ENCODE assay signal across 12 cellular contexts in genomic region chr16:57814896-57815295, GRCh38.
"Had no signal": no experiment of that assay in that cellular context is flagged by ENCODE, and none has a peak within 500 bp of the region (broad histone marks: within the 10 kb centered on the region; RNA-seq: fewer than 3 reads in every experiment).

No MANE protein-coding gene starts in this region.

- H3K27me3 Mint-ChIP-seq: activated T-helper 17 cell treated with anti-CD3 and anti-CD28 coated beads, Interleukin-2, amount 50 U/mL, for 72 hours had no signal

- H3K27ac ChIP-seq: VCaP had no signal

- H3K9me3 Mint-ChIP-seq: activated naive CD4-positive, alpha-beta T cell treated with anti-CD3 and anti-CD28 coated beads for 36 hours; activated T-helper 17 cell treated with anti-CD3 and anti-CD28 coated beads, Interleukin-2, amount 50 U/mL, for 72 hours; nephron progenitor cell had no signal

- ATAC-seq: activated T-helper 17 cell treated with anti-CD3 and anti-CD28 coated beads, Interleukin-2, amount 50 U/mL, for 72 hours; left lobe of liver; stimulated activated naive CD8-positive, alpha-beta T cell treated with anti-CD3 and anti-CD28 coated beads, Interleukin-15, Interleukin-2, amounts not matched to agents 100 U/mL and 50 U/mL, for 24 hours had no signal

- H3K4me3 Mint-ChIP-seq: activated naive CD4-positive, alpha-beta T cell treated with anti-CD3 and anti-CD28 coated beads for 36 hours; nephron progenitor cell had no signal

- DNase-seq: activated naive CD4-positive, alpha-beta T cell treated with anti-CD3 and anti-CD28 coated beads for 36 hours; central memory CD4-positive, alpha-beta T cell; effector memory CD4-positive, alpha-beta T cell; erythroblast; mesendoderm; nephron progenitor cell; stimulated activated CD4-positive, alpha-beta T cell treated with anti-CD3 and anti-CD28 coated beads, Interleukin-2, amount 100 ng/mL, for 48 hours; stimulated activated naive CD8-positive, alpha-beta T cell treated with anti-CD3 and anti-CD28 coated beads, Interleukin-15, Interleukin-2, amounts not matched to agents 100 U/mL and 50 U/mL, for 24 hours had no signal

- H3K27ac Mint-ChIP-seq: activated naive CD4-positive, alpha-beta T cell treated with anti-CD3 and anti-CD28 coated beads for 36 hours; nephron progenitor cell had no signal

- H3K4me3 ChIP-seq: coronary artery had no signal
